20 cellular contexts compared by ENCODE assay signal in the genomic region with DNA sequence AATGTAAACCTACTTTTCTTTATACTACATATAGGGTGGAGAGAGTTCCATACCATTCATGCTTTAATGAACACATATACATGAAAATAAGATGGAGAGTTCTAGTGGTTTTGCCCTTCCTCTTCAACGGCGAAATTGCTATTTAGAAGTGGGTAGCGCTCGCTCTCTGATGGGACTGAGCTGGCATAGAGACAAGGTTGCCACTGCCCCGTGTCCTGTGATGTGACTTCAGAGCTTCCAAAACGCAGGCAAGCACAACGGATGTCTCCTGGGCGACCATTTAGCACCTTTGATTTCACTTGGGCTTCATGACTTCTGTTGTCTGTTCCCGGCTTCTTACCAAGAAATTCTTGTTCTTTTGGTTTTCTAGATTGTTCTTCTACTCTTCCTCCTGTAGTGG. TPM values are rescaled to one million over a fixed set of nuclear protein-coding genes. Genes with fewer than 3 reads are reported as not detected.
"Had no signal": no experiment of that assay in that cellular context is flagged by ENCODE, and none has a peak within 500 bp of the region (broad histone marks: within the 10 kb centered on the region; RNA-seq: fewer than 3 reads in every experiment).

No MANE protein-coding gene starts in this region.

- H3K4me2 ChIP-seq: hepatocyte had no signal

- H3K4me1 ChIP-seq: prostate gland, testis had no signal

- H3K9me3 ChIP-seq: mucosa of descending colon, prostate gland, testis had no signal

- H3K27me3 ChIP-seq: brain microvascular endothelial cell, hepatocyte, testis had no signal

- H3K36me3 ChIP-seq: brain microvascular endothelial cell, prostate gland had no signal

- ATAC-seq: mucosa of descending colon, right cardiac atrium, SK-N-SH treated with all-trans-retinoic acid at 6 μM for 48 hours, T-cell had no signal

- DNase-seq: activated CD4-positive, CD25-positive, alpha-beta regulatory T cell; aorta; brain microvascular endothelial cell; central memory CD4-positive, alpha-beta T cell; endodermal cell; foreskin fibroblast; mesenchymal stem cell; mucosa of descending colon; naive B cell; right cardiac atrium; T-cell; T1000; testis had no signal

- H3K27ac ChIP-seq: brain microvascular endothelial cell, epithelial cell of prostate, hepatocyte, prostate gland, testis had no signal

- H3K36me3 Mint-ChIP-seq: type B pancreatic cell had no signal

- H3K27ac Mint-ChIP-seq: endodermal cell, naive B cell, T-cell, type B pancreatic cell had no signal

- H3K4me3 Mint-ChIP-seq: endodermal cell, naive B cell, T-cell, type B pancreatic cell had no signal

- H3K4me3 ChIP-seq: hepatocyte, mucosa of descending colon, prostate gland, testis had no signal

- H3K9me3 Mint-ChIP-seq: endodermal cell, type B pancreatic cell had no signal

RNA-seq across cellular contexts. Expression of a gene that starts 49.7 kb away (rescaled TPM):
- total RNA-seq: endodermal cell, hepatocyte, osteocyte, skeletal muscle tissue had no signal
- polyA plus RNA-seq: hepatocyte had no signal
